5 cellular contexts compared by ENCODE assay signal in the genomic region with DNA sequence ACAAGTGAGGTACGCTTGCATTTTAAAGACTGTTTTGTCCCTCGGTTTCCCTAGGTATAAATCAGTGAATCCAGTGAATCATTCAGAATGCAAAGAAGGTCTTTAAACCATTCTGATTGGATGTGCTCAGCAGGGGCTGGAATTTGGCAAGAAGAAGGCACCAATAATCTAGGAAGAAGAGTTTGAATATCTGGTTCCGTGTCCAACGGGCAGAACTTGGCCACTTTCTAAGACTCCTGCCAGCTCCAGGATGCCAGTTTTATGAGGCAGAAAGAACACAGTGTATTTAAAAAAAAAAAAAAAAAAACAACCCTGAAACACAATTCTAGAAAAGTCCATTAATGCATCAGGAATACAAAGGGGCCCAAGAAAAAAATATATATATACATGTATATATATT.
"Had no signal": no experiment of that assay in that cellular context is flagged by ENCODE, and none has a peak within 500 bp of the region (broad histone marks: within the 10 kb centered on the region; RNA-seq: fewer than 3 reads in every experiment).

No MANE protein-coding gene starts in this region.

- H3K4me3 ChIP-seq: GM23338 had no signal

- H2AFZ ChIP-seq: GM23338 had no signal

- H3K27ac ChIP-seq: HL-60 had no signal

- DNase-seq: H9, HCEC 1CT, KBM-7 had no signal

- H3K4me2 ChIP-seq: GM23338 had no signal
